In genomic region chr12:26872623-26873022, GRCh38 we compare ENCODE assay signal across 27 cellular contexts. TPM values are rescaled to one million over a fixed set of nuclear protein-coding genes. Genes with fewer than 3 reads are reported as not detected.
DNase-seq lines count a peak whose midpoint lies in the region; ATAC-seq and TF ChIP-seq lines count a peak whose summit lies in the region.
"Had no signal": no experiment of that assay in that cellular context is flagged by ENCODE, and none has a peak within 500 bp of the region (broad histone marks: within the 10 kb centered on the region; RNA-seq: fewer than 3 reads in every experiment).

No MANE protein-coding gene starts in this region.

- H3K4me3 Mint-ChIP-seq in stimulated activated memory B cell treated with anti-CD40 and anti-IgM and Interleukin-4, amounts not matched to agents 10 μg/mL and 1 μg/mL and 100 μg/mL, for 72 hours, result no peak overlapping the region
- H3K4me3 Mint-ChIP-seq: activated CD4-positive, alpha-beta memory T cell treated with anti-CD3 and anti-CD28 coated beads, Interleukin-2, amount 10 ng/mL, durations not matched to agents 7 days and 5 days; H9; natural killer cell; stimulated activated effector memory CD8-positive, alpha-beta T cell treated with anti-CD3 and anti-CD28 coated beads, Interleukin-12 subunit alpha, Interleukin-12 subunit beta, amount 100 ng/mL, for 72 hours; T-cell had no signal

- POLR2A ChIA-PET in HEK293 (lab: Yijun Ruan, JAX), result interaction anchor here (0.6 kb wide), 1 partner anchor 150 kb away, joined by 4 read pairs; no protein-coding TSS in a partner anchor

- H3K4me1 ChIP-seq in HEK293 (ENCODE audit: control insufficient read depth, insufficient read depth, low read length), result peaks cover 13% of the 10 kb centered on the region
- H3K4me1 ChIP-seq: BLaER1 had no signal

- no peak for TF ChIP-seq POLR2A in erythroblast (IDR thresholded peaks at IDR 0.05; ENCODE audit: low read length)

- ATAC-seq in stimulated activated memory B cell treated with anti-CD40 and anti-IgM and Interleukin-4, amounts not matched to agents 10 μg/mL and 1 μg/mL and 100 μg/mL, for 72 hours, result no peak
- ATAC-seq: activated naive CD4-positive, alpha-beta T cell treated with anti-CD3 and anti-CD28 coated beads, Interleukin-2, amount 50 U/mL, for 72 hours; psoas muscle; stimulated activated effector memory CD8-positive, alpha-beta T cell treated with anti-CD3 and anti-CD28 coated beads, Interleukin-12 subunit alpha, Interleukin-12 subunit beta, amount 100 ng/mL, for 72 hours; T-cell had no signal

- H3K4me1 Mint-ChIP-seq in stimulated activated memory B cell treated with anti-CD40 and anti-IgM and Interleukin-4, amounts not matched to agents 10 μg/mL and 1 μg/mL and 100 μg/mL, for 72 hours, result peaks cover 3% of the 10 kb centered on the region
- H3K4me1 Mint-ChIP-seq: H9 had no signal

- H3K27me3 Mint-ChIP-seq in stimulated activated memory B cell treated with anti-CD40 and anti-IgM and Interleukin-4, amounts not matched to agents 10 μg/mL and 1 μg/mL and 100 μg/mL, for 72 hours, result peaks cover 8% of the 10 kb centered on the region

- no peaks in the 10 kb centered on the region for H3K9me3 ChIP-seq in HEK293 (ENCODE audit: control insufficient read depth, insufficient read depth, low read depth, low read length)
- H3K9me3 ChIP-seq: psoas muscle, sigmoid colon had no signal

- DNase-seq in DMS79 (lab: John Stamatoyannopoulos, UW) (peak; percentile 86), NCI-H1436 treated with DMSO at 0.1 percent for 48 hours (lab: John Stamatoyannopoulos, UW) (peak; percentile 86), NOMO-1 treated with DMSO at 0.1 percent for 48 hours (lab: John Stamatoyannopoulos, UW; ENCODE audit: unreplicated experiment) (peak; percentile 56), mesenteric fat pad (ENCODE audit: low spot score) (no peak), RPMI8226 (no peak), erythroblast (lab: John Stamatoyannopoulos, UW) (no peak)
- DNase-seq: ACHN; activated CD4-positive, alpha-beta memory T cell treated with anti-CD3 and anti-CD28 coated beads, Interleukin-2, amount 10 ng/mL, durations not matched to agents 7 days and 5 days; activated CD4-positive, alpha-beta T cell treated with anti-CD3 and anti-CD28 coated beads for 1 hour; activated CD8-positive, alpha-beta memory T cell treated with anti-CD3 and anti-CD28 coated beads, Interleukin-2, amount 50 U/mL, for 48 hours; anterior cingulate cortex; effector CD4-positive, alpha-beta T cell; H9; KG1; natural killer cell; occipital lobe; PC-9; psoas muscle; Right ventricle myocardium superior; sigmoid colon; stimulated activated CD4-positive, alpha-beta T cell treated with anti-CD3 and anti-CD28 coated beads, Interleukin-4, amount 100 ng/mL, for 24 hours; T-cell had no signal

- H3K36me3 Mint-ChIP-seq in stimulated activated memory B cell treated with anti-CD40 and anti-IgM and Interleukin-4, amounts not matched to agents 10 μg/mL and 1 μg/mL and 100 μg/mL, for 72 hours, result no peaks in the 10 kb centered on the region
- H3K36me3 Mint-ChIP-seq: activated naive CD4-positive, alpha-beta T cell treated with anti-CD3 and anti-CD28 coated beads, Interleukin-2, amount 50 U/mL, for 72 hours; natural killer cell; stimulated activated effector memory CD8-positive, alpha-beta T cell treated with anti-CD3 and anti-CD28 coated beads, Interleukin-12 subunit alpha, Interleukin-12 subunit beta, amount 100 ng/mL, for 72 hours; T-cell had no signal

- H3K36me3 ChIP-seq in HEK293 (ENCODE audit: control insufficient read depth in 2 of 2, insufficient read depth in 1 of 2, low read length in 2 of 2), result no peaks in the 10 kb centered on the region
- H3K36me3 ChIP-seq: BLaER1, sigmoid colon had no signal

- CTCF ChIA-PET in HEK293 (lab: Yijun Ruan, JAX), result interaction anchor here (0.7 to 5.5 kb wide), 2 partner anchors 13 to 69 kb away, joined by 3 to 33 read pairs; no protein-coding TSS in a partner anchor

- no peak overlapping the region for H3K27ac ChIP-seq in HEK293 (ENCODE audit: extremely low read depth, low read depth, low read length)
- H3K27ac ChIP-seq: BLaER1, PC-9, psoas muscle, sigmoid colon had no signal

- no peaks in the 10 kb centered on the region for H3K9me3 Mint-ChIP-seq in stimulated activated memory B cell treated with anti-CD40 and anti-IgM and Interleukin-4, amounts not matched to agents 10 μg/mL and 1 μg/mL and 100 μg/mL, for 72 hours
- H3K9me3 Mint-ChIP-seq: activated CD4-positive, alpha-beta memory T cell treated with anti-CD3 and anti-CD28 coated beads, Interleukin-2, amount 10 ng/mL, durations not matched to agents 7 days and 5 days; activated naive CD4-positive, alpha-beta T cell treated with anti-CD3 and anti-CD28 coated beads, Interleukin-2, amount 50 U/mL, for 72 hours; H9; natural killer cell; stimulated activated effector memory CD8-positive, alpha-beta T cell treated with anti-CD3 and anti-CD28 coated beads, Interleukin-12 subunit alpha, Interleukin-12 subunit beta, amount 100 ng/mL, for 72 hours; T-cell had no signal

- H3K4me3 ChIP-seq in HEK293 (ENCODE audit: low read depth, low read length), result no peak overlapping the region
- H3K4me3 ChIP-seq: BLaER1, PC-9, psoas muscle, sigmoid colon had no signal

- no peak for TF ChIP-seq CTCF in HEK293 (tag by site-specific recombination; IDR thresholded peaks at IDR 0.05)

- no peak overlapping the region for H3K27ac Mint-ChIP-seq in stimulated activated memory B cell treated with anti-CD40 and anti-IgM and Interleukin-4, amounts not matched to agents 10 μg/mL and 1 μg/mL and 100 μg/mL, for 72 hours
- H3K27ac Mint-ChIP-seq: activated CD4-positive, alpha-beta memory T cell treated with anti-CD3 and anti-CD28 coated beads, Interleukin-2, amount 10 ng/mL, durations not matched to agents 7 days and 5 days; activated naive CD4-positive, alpha-beta T cell treated with anti-CD3 and anti-CD28 coated beads, Interleukin-2, amount 50 U/mL, for 72 hours; H9; natural killer cell; stimulated activated effector memory CD8-positive, alpha-beta T cell treated with anti-CD3 and anti-CD28 coated beads, Interleukin-12 subunit alpha, Interleukin-12 subunit beta, amount 100 ng/mL, for 72 hours; T-cell had no signal

TF ChIP-seq in HEK293, 187 proteins besides CTCF, POLR2A, EP300 and RAD21:
- TF ChIP-seq ZNF133 (tag by site-specific recombination; IDR thresholded peaks at IDR 0.05) (peak; percentile 53; the same call in 1 of the 2 replicates), SP7 (tag by site-specific recombination; IDR thresholded peaks at IDR 0.05) (peak; percentile 67), ZNF335 (tag by site-specific recombination; conservative IDR thresholded peaks at IDR 0.05) (no peak), PBX3 (CRISPR knock-in tag; IDR thresholded peaks at IDR 0.05) (no peak)

RNA-seq across cellular contexts. Expression of gene ITPR2, which starts 39.6 kb away (rescaled TPM):
- 71.3 TPM for total RNA-seq in mesenteric fat pad

Comparison
In these comparisons a context has a peak if more than half of its experiments do, and no peak if none do; other contexts are left out.
1. DNase-seq: peak in DMS79 (single experiment), NCI-H1436 treated with DMSO at 0.1 percent for 48 hours (single experiment) and NOMO-1 treated with DMSO at 0.1 percent for 48 hours (single experiment); none in mesenteric fat pad (single experiment), RPMI8226 (single experiment) and erythroblast (0 of 2).